1 cellular context compared by ENCODE assay signal in the genomic region with DNA sequence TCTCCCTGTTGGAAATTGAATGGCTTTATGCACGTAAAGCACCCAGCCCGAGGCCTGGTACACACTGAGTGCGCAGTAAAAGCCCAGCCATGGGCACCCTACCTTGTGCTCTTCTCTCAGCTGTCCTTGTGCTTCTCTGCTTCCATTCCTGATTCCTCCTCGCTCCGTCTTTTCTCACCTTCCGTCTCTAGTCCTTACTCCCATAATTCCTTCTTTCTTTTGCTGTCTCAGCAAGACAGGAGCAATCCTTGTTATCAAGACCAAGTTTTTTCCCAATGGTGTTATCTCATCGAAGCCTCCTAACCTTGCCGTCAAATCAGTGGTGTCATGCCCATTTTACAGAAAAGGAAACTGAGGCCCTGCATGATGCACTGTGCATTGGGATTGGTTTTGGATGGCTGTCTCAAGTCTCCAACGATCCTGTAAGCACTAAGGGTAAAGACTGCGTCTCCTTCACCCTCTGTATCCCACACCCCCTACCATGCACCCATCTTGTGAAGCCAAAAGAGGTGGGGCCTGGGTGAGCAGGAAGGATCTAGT.
TF ChIP-seq lines count a peak whose summit lies in the region.

No MANE protein-coding gene starts in this region.

TF ChIP-seq in IMR-90, 13 proteins besides CTCF, POLR2A, EP300 and RAD21:
- TF ChIP-seq MAZ (IDR thresholded peaks at IDR 0.05; ENCODE audit: borderline replicate concordance, low read depth, low read length), result no peak
- 0 out of 2 replicates have a peak, but pooled peaks have one; percentile 18 for TF ChIP-seq MAFK (IDR thresholded peaks at IDR 0.05; ENCODE audit: low read depth, low read length)
TF ChIP-seq in IMR-90: peak in this region for 1.
